Comparison of ENCODE assay signal across 1 cellular context in genomic region chr21:17819878-17820232, GRCh38.
TF ChIP-seq lines count a peak whose summit lies in the region.

No MANE protein-coding gene starts in this region.

TF ChIP-seq in WTC11, 78 proteins besides CTCF, POLR2A, EP300 and RAD21 (continued from another document):
- TF ChIP-seq AR (CRISPR knock-in tag; IDR thresholded peaks at IDR 0.05) (no peak), MLX (CRISPR knock-in tag; IDR thresholded peaks at IDR 0.05) (no peak), TEAD1 (CRISPR knock-in tag; IDR thresholded peaks at IDR 0.05) (no peak), ZMAT4 (CRISPR knock-in tag; IDR thresholded peaks at IDR 0.05) (no peak), ATF1 (CRISPR knock-in tag; IDR thresholded peaks at IDR 0.05) (no peak), OVOL2 (CRISPR knock-in tag; IDR thresholded peaks at IDR 0.05; ENCODE audit: borderline replicate concordance) (no peak), ESRRA (CRISPR knock-in tag; IDR thresholded peaks at IDR 0.05; ENCODE audit: borderline replicate concordance) (no peak), TP53 (CRISPR knock-in tag; IDR thresholded peaks at IDR 0.05) (no peak)
